2 cellular contexts compared by ENCODE assay signal in genomic region chrX:103550415-103551051, GRCh38.
TF ChIP-seq lines count a peak whose summit lies in the region.

No MANE protein-coding gene starts in this region.

TF ChIP-seq in A549, 52 proteins besides CTCF, POLR2A, EP300 and RAD21 (continued from another document):
- TF ChIP-seq POLR2AphosphoS2 (conservative IDR thresholded peaks at IDR 0.05; ENCODE audit: low read length) (no peak), ESRRA (IDR thresholded peaks at IDR 0.05; ENCODE audit: borderline replicate concordance, low read length) (no peak), RNF2 (IDR thresholded peaks at IDR 0.05; ENCODE audit: borderline replicate concordance, low read depth) (no peak), FOSL2 (IDR thresholded peaks at IDR 0.05) (no peak), FOSL2 (CRISPR knock-in tag; IDR thresholded peaks at IDR 0.05) (no peak), EHF (CRISPR knock-in tag; IDR thresholded peaks at IDR 0.05) (no peak), BHLHE40 (IDR thresholded peaks at IDR 0.05; ENCODE audit: low read depth, low read length) (no peak), TP53 (CRISPR knock-in tag; IDR thresholded peaks at IDR 0.05) (no peak), CHD4 (IDR thresholded peaks at IDR 0.05; ENCODE audit: borderline replicate concordance) (no peak), HMGXB4 (CRISPR knock-in tag; IDR thresholded peaks at IDR 0.05; ENCODE audit: borderline replicate concordance) (no peak), FOXS1 (CRISPR knock-in tag; IDR thresholded peaks at IDR 0.05) (no peak), CBX8 (IDR thresholded peaks at IDR 0.05) (no peak), NFE2L2 (conservative IDR thresholded peaks at IDR 0.05; ENCODE audit: low read length) (no peak)
- TF ChIP-seq, protein P1, sequence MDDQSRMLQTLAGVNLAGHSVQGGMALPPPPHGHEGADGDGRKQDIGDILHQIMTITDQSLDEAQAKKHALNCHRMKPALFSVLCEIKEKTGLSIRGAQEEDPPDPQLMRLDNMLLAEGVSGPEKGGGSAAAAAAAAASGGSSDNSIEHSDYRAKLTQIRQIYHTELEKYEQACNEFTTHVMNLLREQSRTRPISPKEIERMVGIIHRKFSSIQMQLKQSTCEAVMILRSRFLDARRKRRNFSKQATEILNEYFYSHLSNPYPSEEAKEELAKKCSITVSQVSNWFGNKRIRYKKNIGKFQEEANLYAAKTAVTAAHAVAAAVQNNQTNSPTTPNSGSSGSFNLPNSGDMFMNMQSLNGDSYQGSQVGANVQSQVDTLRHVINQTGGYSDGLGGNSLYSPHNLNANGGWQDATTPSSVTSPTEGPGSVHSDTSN (IDR thresholded peaks at IDR 0.05) = no peak
TF ChIP-seq in A549: peak in this region for 0.

TF ChIP-seq in neural cell, 6 proteins besides CTCF, POLR2A, EP300 and RAD21 (continued from another document):
- TF ChIP-seq, protein P2, sequence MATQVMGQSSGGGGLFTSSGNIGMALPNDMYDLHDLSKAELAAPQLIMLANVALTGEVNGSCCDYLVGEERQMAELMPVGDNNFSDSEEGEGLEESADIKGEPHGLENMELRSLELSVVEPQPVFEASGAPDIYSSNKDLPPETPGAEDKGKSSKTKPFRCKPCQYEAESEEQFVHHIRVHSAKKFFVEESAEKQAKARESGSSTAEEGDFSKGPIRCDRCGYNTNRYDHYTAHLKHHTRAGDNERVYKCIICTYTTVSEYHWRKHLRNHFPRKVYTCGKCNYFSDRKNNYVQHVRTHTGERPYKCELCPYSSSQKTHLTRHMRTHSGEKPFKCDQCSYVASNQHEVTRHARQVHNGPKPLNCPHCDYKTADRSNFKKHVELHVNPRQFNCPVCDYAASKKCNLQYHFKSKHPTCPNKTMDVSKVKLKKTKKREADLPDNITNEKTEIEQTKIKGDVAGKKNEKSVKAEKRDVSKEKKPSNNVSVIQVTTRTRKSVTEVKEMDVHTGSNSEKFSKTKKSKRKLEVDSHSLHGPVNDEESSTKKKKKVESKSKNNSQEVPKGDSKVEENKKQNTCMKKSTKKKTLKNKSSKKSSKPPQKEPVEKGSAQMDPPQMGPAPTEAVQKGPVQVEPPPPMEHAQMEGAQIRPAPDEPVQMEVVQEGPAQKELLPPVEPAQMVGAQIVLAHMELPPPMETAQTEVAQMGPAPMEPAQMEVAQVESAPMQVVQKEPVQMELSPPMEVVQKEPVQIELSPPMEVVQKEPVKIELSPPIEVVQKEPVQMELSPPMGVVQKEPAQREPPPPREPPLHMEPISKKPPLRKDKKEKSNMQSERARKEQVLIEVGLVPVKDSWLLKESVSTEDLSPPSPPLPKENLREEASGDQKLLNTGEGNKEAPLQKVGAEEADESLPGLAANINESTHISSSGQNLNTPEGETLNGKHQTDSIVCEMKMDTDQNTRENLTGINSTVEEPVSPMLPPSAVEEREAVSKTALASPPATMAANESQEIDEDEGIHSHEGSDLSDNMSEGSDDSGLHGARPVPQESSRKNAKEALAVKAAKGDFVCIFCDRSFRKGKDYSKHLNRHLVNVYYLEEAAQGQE (IDR thresholded peaks at IDR 0.05; ENCODE audit: borderline replicate concordance) = no peak
- no peak for TF ChIP-seq EZH2 (IDR thresholded peaks at IDR 0.05; ENCODE audit: borderline replicate concordance, insufficient read depth, low read length, poor library complexity, severe bottlenecking)
- no peak for TF ChIP-seq POLR2AphosphoS5 (IDR thresholded peaks at IDR 0.05)
- TF ChIP-seq MXI1 (conservative IDR thresholded peaks at IDR 0.05; ENCODE audit: poor library complexity, severe bottlenecking) = no peak
